In the genomic region with DNA sequence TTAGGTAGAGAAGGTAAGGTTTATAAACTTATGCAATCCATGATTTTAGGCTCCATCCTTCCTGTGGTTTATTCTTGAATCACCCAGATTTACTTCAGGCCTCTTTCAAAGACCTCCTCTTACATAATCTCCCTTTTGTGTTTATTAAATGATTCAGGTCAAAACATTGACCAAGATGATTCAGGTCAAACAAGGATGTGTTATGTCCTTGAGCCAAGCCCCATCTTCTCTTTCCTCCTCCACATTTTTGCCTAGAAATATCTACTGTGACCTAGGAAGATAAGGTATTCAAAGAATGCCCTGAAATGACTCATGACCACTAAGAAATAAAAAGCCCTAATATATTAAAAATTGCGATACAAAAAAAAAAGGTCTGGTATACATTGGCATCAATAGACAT, we compare ENCODE assay signal across 21 cellular contexts. TPM values are rescaled to one million over a fixed set of nuclear protein-coding genes. Genes with fewer than 3 reads are reported as not detected.
A peak's percentile ranks its signal among the peaks of the same experiment; 100 is the strongest.
DNase-seq lines count a peak whose midpoint lies in the region; ATAC-seq and TF ChIP-seq lines count a peak whose summit lies in the region.
"Had no signal": no experiment of that assay in that cellular context is flagged by ENCODE, and none has a peak within 500 bp of the region (broad histone marks: within the 10 kb centered on the region; RNA-seq: fewer than 3 reads in every experiment).

No MANE protein-coding gene starts in this region.

- no peak for ATAC-seq in GM19467 (IDR thresholded peaks at IDR 0.05; ENCODE audit: unreplicated experiment)
- ATAC-seq in GM19452 (IDR thresholded peaks at IDR 0.05; ENCODE audit: unreplicated experiment): no peak
- ATAC-seq: activated CD8-positive, alpha-beta T cell treated with anti-CD3 and anti-CD28 coated beads, Interleukin-2, amount 10 ng/mL, durations not matched to agents 7 days and 5 days; activated T-cell treated with anti-CD3 and anti-CD28 coated beads, Interleukin-2, amount 50 U/mL, for 72 hours had no signal

- DNase-seq in AG10803 (ENCODE audit: low read depth) (peak; percentile 78), HT1080 (ENCODE audit: low read depth) (peak; percentile 94), astrocyte of the hippocampus (ENCODE audit: low read depth, low spot score) (peak; percentile 27), hepatic stellate cell (ENCODE audit: low spot score) (peak; percentile 14), NCI-H1417 (lab: John Stamatoyannopoulos, UW) (no peak)
- DNase-seq in stimulated activated naive CD4-positive, alpha-beta T cell treated with Interleukin-2 at 50 U/mL for 16 hours (lab: John Stamatoyannopoulos, UW): no peak
- DNase-seq: activated CD8-positive, alpha-beta T cell treated with anti-CD3 and anti-CD28 coated beads, Interleukin-2, amount 10 ng/mL, durations not matched to agents 7 days and 5 days; activated T-cell treated with anti-CD3 and anti-CD28 coated beads, Interleukin-2, amount 50 U/mL, for 72 hours; cerebellar nuclear complex; GF-D8; H9; NCI-H2107; NCI-H748 treated with DMSO at 0.1 percent for 48 hours; Peyer's patch; substantia nigra; WERI-Rb-1 had no signal

- H3K4me3 ChIP-seq in AG10803 (ENCODE audit: low read length): no peak overlapping the region
- H3K4me3 ChIP-seq: lung, Peyer's patch had no signal

- TF ChIP-seq CTCF in AG10803 (conservative IDR thresholded peaks at IDR 0.05; ENCODE audit: low read length): no peak

RNA-seq across cellular contexts. Expression of a gene that starts 31.8 kb away (rescaled TPM):
- total RNA-seq in HT1080 (2014; rRNA removed; shearing (Covaris generic)): 15.5 and 16.4 TPM in 2 replicates
- 11.7 and 12.9 TPM in 2 replicates for polyA plus RNA-seq in HT1080 (2015; cell fraction: cytosol; rRNA removed)
- polyA plus RNA-seq in HT1080 (2015; cell fraction: nucleus; rRNA removed): 13.9 and 15.7 TPM in 2 replicates
- total RNA-seq: T-helper 1 cell treated with Interleukin-12 subunit alpha and Interleukin-12 subunit beta and Interleukin-4 antibody, amounts not matched to agents 30 ng/mL and 1 ng/mL, for 36 hours had no signal
- polyA plus RNA-seq: AG04450 had no signal

Comparison
In these comparisons a context has a peak if more than half of its experiments do, and no peak if none do; other contexts are left out.
1. DNase-seq: peak in AG10803 (single experiment), HT1080 (single experiment), astrocyte of the hippocampus (single experiment) and hepatic stellate cell (single experiment); none in NCI-H1417 (0 of 3) and stimulated activated naive CD4-positive, alpha-beta T cell treated with Interleukin-2 at 50 U/mL for 16 hours (single experiment).